ENCODE assay signal across 23 cellular contexts in the genomic region with DNA sequence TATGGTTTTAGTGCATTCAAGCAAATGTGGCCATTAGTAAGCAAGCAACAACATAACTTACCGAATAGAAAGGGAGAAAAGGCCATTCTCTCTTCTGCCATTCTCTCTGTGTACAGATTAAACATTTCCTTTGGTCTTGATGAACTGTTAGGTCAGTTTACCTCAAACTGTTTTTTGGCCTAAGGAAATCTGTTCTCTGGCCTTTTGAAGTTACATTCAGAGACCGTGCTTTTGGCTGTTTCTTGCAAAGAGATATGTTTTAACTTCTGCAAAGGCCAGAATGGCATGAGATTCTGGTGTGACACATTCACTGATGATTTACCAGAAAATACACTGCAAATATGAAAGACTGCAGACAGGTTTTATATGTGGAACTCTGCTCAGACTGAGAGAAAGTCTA. TPM values are rescaled to one million over a fixed set of nuclear protein-coding genes. Genes with fewer than 3 reads are reported as not detected.
DNase-seq lines count a peak whose midpoint lies in the region; FAIRE-seq and TF ChIP-seq lines count a peak whose summit lies in the region.
"Had no signal": no experiment of that assay in that cellular context is flagged by ENCODE, and none has a peak within 500 bp of the region (broad histone marks: within the 10 kb centered on the region; RNA-seq: fewer than 3 reads in every experiment).

No MANE protein-coding gene starts in this region.

- no peak overlapping the region for H3K9ac ChIP-seq in Karpas-422 (ENCODE audit: low read length)
- H3K9ac ChIP-seq: parathyroid adenoma had no signal

- FAIRE-seq in GM19239 (lab: Jason Lieb, UNC) (peak; percentile 8), small intestine (lab: Jason Lieb, UNC) (no peak)

- WGBS in hepatocyte (ENCODE audit: low lambda C conversion rate, missing lambda C conversion rate), result 43% methylated on average over 2 of the region's 2 CpGs
- 78 to 88% (median 81%) methylated on average over 2 of the region's 2 CpGs for WGBS in small intestine, 3 donors

- H4K20me1 ChIP-seq in hepatocyte (ENCODE audit: insufficient read depth, poor library complexity, severe bottlenecking), result no peaks in the 10 kb centered on the region
- H4K20me1 ChIP-seq in Karpas-422 (ENCODE audit: insufficient read depth, low read depth, low read length), result no peaks in the 10 kb centered on the region

- no peaks in the 10 kb centered on the region for H3K27me3 ChIP-seq in ascending aorta
- H3K27me3 ChIP-seq in hepatocyte, result no peaks in the 10 kb centered on the region
- H3K27me3 ChIP-seq in small intestine (ENCODE audit: control insufficient read depth in 2 of 2, insufficient read depth in 2 of 2, low read length in 2 of 2), result no peaks in the 10 kb centered on the region
- H3K27me3 ChIP-seq in Karpas-422 (ENCODE audit: low read length), result no peaks in the 10 kb centered on the region
- H3K27me3 ChIP-seq: colonic mucosa had no signal

- no peaks in the 10 kb centered on the region for H3K27me3 Mint-ChIP-seq in osteocyte (ENCODE audit: unreplicated experiment)
- H3K27me3 Mint-ChIP-seq: activated CD4-positive, alpha-beta memory T cell treated with anti-CD3 and anti-CD28 coated beads for 36 hours; activated naive CD8-positive, alpha-beta T cell treated with anti-CD3 and anti-CD28 coated beads, Interleukin-2, amount 50 U/mL, for 24 hours; brain; IgD-negative memory B cell had no signal

- H3K9me3 ChIP-seq in ascending aorta, result no peaks in the 10 kb centered on the region
- no peaks in the 10 kb centered on the region for H3K9me3 ChIP-seq in hepatocyte (ENCODE audit: low read depth)
- H3K9me3 ChIP-seq in small intestine (ENCODE audit: control insufficient read depth, low read depth), result no peaks in the 10 kb centered on the region
- H3K9me3 ChIP-seq in Karpas-422 (ENCODE audit: low read length), result no peaks in the 10 kb centered on the region
- H3K9me3 ChIP-seq: colonic mucosa, thoracic aorta had no signal

- H3K9me2 ChIP-seq in hepatocyte (replicated peaks; ENCODE audit: insufficient read depth) (no peaks in the 10 kb centered on the region), Karpas-422 (replicated peaks; ENCODE audit: insufficient read depth, low read length) (no peaks in the 10 kb centered on the region)

- H3K4me3 ChIP-seq in ascending aorta, result no peak overlapping the region
- no peak overlapping the region for H3K4me3 ChIP-seq in hepatocyte
- H3K4me3 ChIP-seq in small intestine (ENCODE audit: low read depth in 1 of 2, low read length in 2 of 2), result no peak overlapping the region
- no peak overlapping the region for H3K4me3 ChIP-seq in Karpas-422 (ENCODE audit: low read length)
- H3K4me3 ChIP-seq: colonic mucosa, thoracic aorta had no signal

- peaks cover 0 to 20% of the 10 kb centered on the region in 2 donors for H3K4me1 ChIP-seq in ascending aorta
- H3K4me1 ChIP-seq in hepatocyte (ENCODE audit: insufficient read depth), result peaks cover 12% of the 10 kb centered on the region
- peaks cover 3 to 7% of the 10 kb centered on the region in 2 donors for H3K4me1 ChIP-seq in small intestine (ENCODE audit: control insufficient read depth in 2 of 2, insufficient read depth in 1 of 2, low read depth in 1 of 2, low read length in 1 of 2)
- H3K4me1 ChIP-seq in Karpas-422 (ENCODE audit: low read length), result no peaks in the 10 kb centered on the region
- H3K4me1 ChIP-seq: colonic mucosa, parathyroid adenoma had no signal

- H3K36me3 ChIP-seq in ascending aorta, result peaks cover 0 to 14% of the 10 kb centered on the region in 2 donors
- no peaks in the 10 kb centered on the region for H3K36me3 ChIP-seq in hepatocyte (replicated peaks; ENCODE audit: insufficient read depth, low read depth)
- H3K36me3 ChIP-seq in small intestine (ENCODE audit: control insufficient read depth in 2 of 2, insufficient read depth in 2 of 2, low read length in 2 of 2), result peaks cover 2 to 3% of the 10 kb centered on the region in 2 donors
- no peaks in the 10 kb centered on the region for H3K36me3 ChIP-seq in Karpas-422 (ENCODE audit: insufficient read depth, low read length)
- H3K36me3 ChIP-seq: colonic mucosa, thoracic aorta had no signal

- H3K79me2 ChIP-seq in hepatocyte (peaks cover 82% of the 10 kb centered on the region), Karpas-422 (ENCODE audit: low read length) (no peaks in the 10 kb centered on the region)

- no peaks in the 10 kb centered on the region for H3K9me3 Mint-ChIP-seq in osteocyte (ENCODE audit: unreplicated experiment)
- H3K9me3 Mint-ChIP-seq: activated CD4-positive, alpha-beta memory T cell treated with anti-CD3 and anti-CD28 coated beads for 36 hours; activated naive CD8-positive, alpha-beta T cell treated with anti-CD3 and anti-CD28 coated beads, Interleukin-2, amount 50 U/mL, for 24 hours; brain; endodermal cell; IgD-negative memory B cell; nephron had no signal

- H3K4me2 ChIP-seq in hepatocyte, result peak overlapping the region; percentile 15
- no peak overlapping the region for H3K4me2 ChIP-seq in Karpas-422 (ENCODE audit: low read depth, low read length, poor library complexity, severe bottlenecking)

- no peak overlapping the region for H3K4me3 Mint-ChIP-seq in osteocyte (ENCODE audit: unreplicated experiment)
- H3K4me3 Mint-ChIP-seq: activated CD4-positive, alpha-beta memory T cell treated with anti-CD3 and anti-CD28 coated beads for 36 hours; activated naive CD8-positive, alpha-beta T cell treated with anti-CD3 and anti-CD28 coated beads, Interleukin-2, amount 50 U/mL, for 24 hours; brain; endodermal cell; IgD-negative memory B cell; nephron had no signal

- H2AFZ ChIP-seq in hepatocyte, result no peak overlapping the region
- H2AFZ ChIP-seq in Karpas-422 (ENCODE audit: low read length), result no peak overlapping the region
- H2AFZ ChIP-seq: parathyroid adenoma had no signal

- TF ChIP-seq CTCF in ascending aorta (IDR thresholded peaks at IDR 0.05) (no peak), hepatocyte (IDR thresholded peaks at IDR 0.05; ENCODE audit: poor library complexity) (no peak), osteocyte (IDR thresholded peaks at IDR 0.05) (no peak)

- H3K36me3 Mint-ChIP-seq in osteocyte (ENCODE audit: unreplicated experiment), result peaks cover 60% of the 10 kb centered on the region
- H3K36me3 Mint-ChIP-seq: brain had no signal

- intact Hi-C loops in ascending aorta (cut with DNase I), result no loop called here

- H3K27ac ChIP-seq in ascending aorta, result peak overlapping the region; percentile 6 to 30
- peak overlapping the region; percentile 30 for H3K27ac ChIP-seq in hepatocyte
- H3K27ac ChIP-seq in small intestine (ENCODE audit: low read depth in 1 of 2, low read length in 1 of 2), result no peak overlapping the region
- H3K27ac ChIP-seq in Karpas-422 (ENCODE audit: low read length), result no peak overlapping the region
- H3K27ac ChIP-seq: C4-2B, colonic mucosa, parathyroid adenoma, thoracic aorta had no signal

- peak overlapping the region; percentile 67 for H3K27ac Mint-ChIP-seq in osteocyte (ENCODE audit: unreplicated experiment)
- H3K27ac Mint-ChIP-seq: activated CD4-positive, alpha-beta memory T cell treated with anti-CD3 and anti-CD28 coated beads for 36 hours; activated naive CD8-positive, alpha-beta T cell treated with anti-CD3 and anti-CD28 coated beads, Interleukin-2, amount 50 U/mL, for 24 hours; brain; endodermal cell; IgD-negative memory B cell; nephron had no signal

- peaks cover 80% of the 10 kb centered on the region for H3K4me1 Mint-ChIP-seq in osteocyte (ENCODE audit: unreplicated experiment)
- H3K4me1 Mint-ChIP-seq: nephron had no signal

- DNase-seq in GM19239 (ENCODE audit: insufficient read length, low spot score) (no peak), ascending aorta (ENCODE audit: low spot score in 2 of 2) (no peak), hepatocyte (ENCODE audit: low spot score) (no peak), osteocyte (ENCODE audit: extremely low spot score, unreplicated experiment) (no peak), GOT3 (lab: John Stamatoyannopoulos, UW) (no peak), small intestine (no peak), Karpas-422 (no peak), SK-N-DZ (ENCODE audit: low spot score) (no peak)
- DNase-seq: activated CD4-positive, alpha-beta memory T cell treated with anti-CD3 and anti-CD28 coated beads for 36 hours; activated naive CD8-positive, alpha-beta T cell treated with anti-CD3 and anti-CD28 coated beads, Interleukin-2, amount 50 U/mL, for 24 hours; colonic mucosa; endodermal cell; glutamatergic neuron; NCI-H2081 treated with DMSO at 0.1 percent for 48 hours; right cardiac atrium; Right ventricle myocardium superior; stimulated activated naive CD4-positive, alpha-beta T cell treated with Interleukin-2 at 50 U/mL for 16 hours had no signal

RNA-seq across cellular contexts. Expression of a gene that starts 22.2 kb away (rescaled TPM):
- total RNA-seq in ascending aorta, result 149 TPM
- total RNA-seq in hepatocyte, result 67.1 and 69.8 TPM in 2 replicates
- polyA plus RNA-seq in hepatocyte, result 10.6 and 11.0 TPM in 2 replicates
- total RNA-seq in osteocyte, result 270 and 275 TPM in 2 replicates
- polyA plus RNA-seq in small intestine, result 10 to 100 TPM; 10.1 to 13.2 (median 11.6) TPM
- total RNA-seq in Karpas-422 (2014; rRNA removed; shearing (Covaris generic); ENCODE audit: low replicate concordance), result not detected in 2 replicates
- 0.01 and 0.07 TPM in 2 replicates for polyA plus RNA-seq in SK-N-DZ (2014; cell fraction: cytosol; rRNA removed)
- not detected in 2 replicates for polyA plus RNA-seq in SK-N-DZ (2014; cell fraction: nucleus; rRNA removed)

Comparison
In these comparisons a context has a peak if more than half of its experiments do, and no peak if none do; other contexts are left out.
1. H3K27ac ChIP-seq: peak in ascending aorta (2 of 2) and hepatocyte (single experiment); none in small intestine (0 of 2) and Karpas-422 (single experiment).
2. RNA of a gene that starts 22.2 kb away (total RNA-seq): 270 to 275 TPM in osteocyte, 149 TPM in ascending aorta (single experiment) and 67.1 to 69.8 TPM in hepatocyte; not detected in Karpas-422; every median in the first group is over 10 times any median in the second.